Comparison of ENCODE assay signal across 10 cellular contexts in genomic region chr11:36558511-36559413, GRCh38. TPM values are rescaled to one million over a fixed set of nuclear protein-coding genes. Genes with fewer than 3 reads are reported as not detected.
DNase-seq lines count a peak whose midpoint lies in the region; ATAC-seq and TF ChIP-seq lines count a peak whose summit lies in the region.
"Had no signal": no experiment of that assay in that cellular context is flagged by ENCODE, and none has a peak within 500 bp of the region (broad histone marks: within the 10 kb centered on the region; RNA-seq: fewer than 3 reads in every experiment).

No MANE protein-coding gene starts in this region.

- H3K4me1 ChIP-seq in mucosa of descending colon (ENCODE audit: low read depth) = no peaks in the 10 kb centered on the region

- intact Hi-C loops in mucosa of descending colon (cut with DNase I, micrococcal nuclease) (no loop called here), cardiac septum (cut with DNase I) (no loop called here)

- peak; percentile 99 for ATAC-seq in GM18868 (IDR thresholded peaks at IDR 0.05; ENCODE audit: unreplicated experiment)
- peak; percentile 96 for ATAC-seq in GM21576 (IDR thresholded peaks at IDR 0.05; ENCODE audit: unreplicated experiment)
- peak; percentile 93 for ATAC-seq in HG03460 (IDR thresholded peaks at IDR 0.05; ENCODE audit: unreplicated experiment)
- ATAC-seq in mucosa of descending colon = peak; percentile 60
- ATAC-seq in HG02970 (IDR thresholded peaks at IDR 0.05; ENCODE audit: low FRiP score, unreplicated experiment) = no peak

- no peak for DNase-seq in mucosa of descending colon
- no peak for DNase-seq in coronary artery (ENCODE audit: low spot score)
- no peak for DNase-seq in cardiac septum (ENCODE audit: low spot score)
- DNase-seq: KBM-7 had no signal

- TF ChIP-seq CTCF in mucosa of descending colon (IDR thresholded peaks at IDR 0.05) = no peak
- no peak for TF ChIP-seq CTCF in coronary artery (IDR thresholded peaks at IDR 0.05)

- no peak overlapping the region for H3K4me3 ChIP-seq in mucosa of descending colon
- H3K4me3 ChIP-seq in coronary artery = no peak overlapping the region

- no peaks in the 10 kb centered on the region for H3K9me3 ChIP-seq in mucosa of descending colon

- H3K27ac ChIP-seq in coronary artery = no peak overlapping the region

- no peaks in the 10 kb centered on the region for H3K36me3 ChIP-seq in mucosa of descending colon (ENCODE audit: low read depth)

RNA-seq across cellular contexts. Expression of gene RAG1, which starts 9.0 kb away (rescaled TPM):
- total RNA-seq in mucosa of descending colon (1 to 10 TPM; 1.5 to 1.9 (median 1.9) TPM), cardiac septum (1.2 TPM)

RNA-seq across cellular contexts. Expression of gene IFTAP, which starts 35.5 kb away (rescaled TPM):
- total RNA-seq in mucosa of descending colon (10 to 100 TPM in 1 of 3 donors, 1 to 10 TPM in 2; 4.5 to 23.0 (median 9.3) TPM), cardiac septum (41.1 TPM)

RNA-seq across cellular contexts. Expression of gene RAG2, which starts 39.3 kb away (rescaled TPM):
- total RNA-seq in mucosa of descending colon (not detected), cardiac septum (not detected)
- total RNA-seq: activated CD8-positive, alpha-beta memory T cell treated with anti-CD3 and anti-CD28 coated beads for 36 hours; kidney epithelial cell had no signal

RNA-seq across cellular contexts. Expression of gene TRAF6, which starts 48.7 kb away (rescaled TPM):
- total RNA-seq in mucosa of descending colon (10 to 100 TPM; 15.5 to 19.2 (median 17.9) TPM), cardiac septum (17.8 TPM)
